8 cellular contexts compared by ENCODE assay signal in the genomic region with DNA sequence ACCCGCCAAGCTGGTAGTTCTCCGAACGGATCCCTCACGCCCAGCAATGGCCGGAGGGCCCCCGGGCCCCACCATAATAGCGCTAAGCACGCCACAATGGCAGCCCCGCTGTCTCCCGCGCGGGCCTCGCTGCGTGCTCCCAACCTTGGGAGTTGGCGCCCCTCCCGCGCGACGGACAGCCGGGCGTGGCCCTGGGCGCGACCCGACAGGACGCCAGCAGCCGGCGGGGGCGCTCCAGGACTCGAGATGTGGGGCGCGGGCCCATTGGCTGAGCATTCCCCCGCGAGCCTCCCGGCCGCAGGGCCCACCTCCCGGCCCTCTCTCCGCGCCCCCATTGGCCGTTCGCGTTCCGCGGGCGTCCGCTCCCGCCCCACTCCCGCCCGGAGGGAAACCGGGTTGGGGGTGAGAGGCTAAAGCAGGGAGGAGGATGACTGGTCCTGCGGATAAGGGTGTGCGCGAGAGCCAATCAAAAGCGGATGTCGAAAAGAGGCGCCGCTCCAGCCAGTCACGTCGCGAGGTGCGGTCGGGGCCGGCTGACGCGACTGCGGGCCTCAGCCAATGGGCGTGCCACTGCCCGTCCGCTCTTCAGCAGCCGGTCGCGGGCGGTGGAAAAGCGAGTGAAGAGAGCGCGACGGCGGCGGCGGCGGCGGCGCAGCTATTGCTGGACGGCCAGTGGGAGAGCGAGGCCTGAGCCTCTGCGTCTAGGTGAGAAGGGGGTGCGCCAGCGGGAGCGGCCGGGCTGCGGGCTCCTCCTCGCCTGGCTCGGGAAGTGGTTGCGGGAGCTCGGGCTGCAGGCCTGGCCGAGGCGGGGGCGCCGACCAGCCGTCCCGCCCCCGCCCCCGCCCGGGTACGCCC. TPM values are rescaled to one million over a fixed set of nuclear protein-coding genes. Genes with fewer than 3 reads are reported as not detected.
DNase-seq lines count a peak whose midpoint lies in the region; ATAC-seq lines count a peak whose summit lies in the region.

FAR1 (plus strand) TSS at position 567 of the 855 bp plus-strand sequence. CDS start 26,098 bp downstream, outside the sequence.

- peak; percentile 99 for DNase-seq in COLO668 (lab: John Stamatoyannopoulos, UW; ENCODE audit: unreplicated experiment)
- DNase-seq in HS-27A (ENCODE audit: low read depth): peak; percentile 94
- peak; percentile 83 for DNase-seq in NK-92 (lab: John Stamatoyannopoulos, UW; ENCODE audit: unreplicated experiment)
- peak; percentile 98 for DNase-seq in activated CD8-positive, alpha-beta memory T cell treated with anti-CD3 and anti-CD28 coated beads for 24 hours
- peak; percentile 92 for DNase-seq in effector CD4-positive, alpha-beta T cell
- DNase-seq in lung microvascular endothelial cell (ENCODE audit: low read depth in 2 of 2): peak; percentile 99
- peak; percentile 90 to 97 (median 92) for DNase-seq in stimulated activated CD4-positive, alpha-beta T cell treated with anti-CD3 and anti-CD28 coated beads, TNF-alpha, amount 100 ng/mL, for 48 hours (ENCODE audit: low read depth in 3 of 3)

- peak; percentile 92 for ATAC-seq in GM19467 (IDR thresholded peaks at IDR 0.05; ENCODE audit: unreplicated experiment)

RNA-seq across cellular contexts. Expression of gene FAR1, which starts in this region (rescaled TPM):
- total RNA-seq in lung microvascular endothelial cell: 38.6 and 46.8 TPM in 2 replicates

Comparison
In these comparisons a context has a peak if more than half of its experiments do, and no peak if none do; other contexts are left out.
1. Peak in every context shown above with its lines: DNase-seq and ATAC-seq.